In the genomic region with DNA sequence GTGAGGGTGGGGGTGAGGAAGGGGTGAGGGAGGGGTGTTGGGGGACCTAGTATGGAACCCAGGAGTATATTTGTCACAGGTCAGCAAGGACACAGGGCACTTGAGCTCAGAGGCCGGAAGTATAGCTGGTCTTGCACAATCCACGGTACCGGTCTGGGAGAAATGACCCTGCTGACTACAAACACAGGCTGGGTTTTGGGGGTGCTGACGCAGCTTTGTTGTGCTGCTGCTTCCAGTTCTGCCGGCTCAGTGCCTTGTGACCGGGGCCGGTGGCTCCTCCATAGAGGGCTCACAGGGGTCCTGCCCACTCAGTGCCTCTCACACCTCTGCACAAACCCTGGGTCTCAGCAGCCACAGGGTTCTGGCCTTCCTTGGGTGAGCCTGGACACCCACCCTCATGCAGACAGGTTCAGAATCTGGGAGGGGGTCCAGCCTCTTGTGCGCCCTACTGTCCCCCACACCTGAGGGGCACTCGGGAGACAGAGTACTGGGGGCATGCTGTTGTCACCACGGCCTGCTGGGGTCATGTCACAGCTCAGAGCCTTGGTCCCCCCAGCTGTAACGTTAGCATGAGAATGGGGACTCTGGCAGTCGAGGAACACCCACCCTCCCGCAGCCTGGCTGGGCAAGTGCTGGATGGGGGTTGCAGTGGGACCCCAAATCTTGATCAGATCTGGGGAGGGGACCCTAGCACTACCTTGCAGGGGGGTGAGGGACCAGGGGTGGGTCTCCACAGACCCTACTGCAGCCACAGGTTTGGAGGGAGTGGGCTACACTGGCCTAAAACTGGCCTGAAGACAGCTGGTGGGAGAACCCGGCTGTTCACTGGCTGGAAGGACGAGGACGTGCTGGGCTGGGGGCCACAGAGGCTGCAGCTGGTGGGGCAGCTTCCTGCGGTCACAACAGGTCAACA, we compare ENCODE assay signal across 10 cellular contexts. TPM values are rescaled to one million over a fixed set of nuclear protein-coding genes. Genes with fewer than 3 reads are reported as not detected.
DNase-seq lines count a peak whose midpoint lies in the region; ATAC-seq and TF ChIP-seq lines count a peak whose summit lies in the region.
"Had no signal": no experiment of that assay in that cellular context is flagged by ENCODE, and none has a peak within 500 bp of the region (broad histone marks: within the 10 kb centered on the region; RNA-seq: fewer than 3 reads in every experiment).

No MANE protein-coding gene starts in this region.

- peak; percentile 21 for DNase-seq in activated T-cell treated with anti-CD3 and anti-CD28 coated beads, Interleukin-2, amount 50 U/mL, for 1 hour
- DNase-seq in activated T-cell treated with anti-CD3 and anti-CD28 coated beads, Interleukin-2, amount 50 U/mL, for 48 hours = no peak
- peak; percentile 82 for DNase-seq in coronary artery (ENCODE audit: low spot score)
- DNase-seq in medulla oblongata (ENCODE audit: extremely low spot score) = peak; percentile 85
- DNase-seq in vagina (ENCODE audit: extremely low spot score in 2 of 2) = no peak
- DNase-seq: activated CD8-positive, alpha-beta memory T cell treated with anti-CD3 and anti-CD28 coated beads, Interleukin-2, amount 50 U/mL, for 48 hours; NCI-H2107 had no signal

- peaks cover 0 to 16% of the 10 kb centered on the region in 2 donors for H3K36me3 ChIP-seq in vagina

- ATAC-seq in HG03432 (IDR thresholded peaks at IDR 0.05; ENCODE audit: unreplicated experiment) (no peak), GM21825 (IDR thresholded peaks at IDR 0.05; ENCODE audit: unreplicated experiment) (no peak), GM18870 (IDR thresholded peaks at IDR 0.05; ENCODE audit: unreplicated experiment) (no peak)

- H3K27me3 ChIP-seq in vagina = no peaks in the 10 kb centered on the region

- TF ChIP-seq CTCF in coronary artery (IDR thresholded peaks at IDR 0.05) (no peak), vagina (IDR thresholded peaks at IDR 0.05) (no peak)

- no peaks in the 10 kb centered on the region for H3K9me3 ChIP-seq in vagina

- H3K4me3 ChIP-seq in coronary artery (no peak overlapping the region), vagina (no peak overlapping the region)

- intact Hi-C loops in vagina (cut with DNase I) = no loop called here

- peak overlapping the region; percentile 9 to 82 for H3K27ac ChIP-seq in coronary artery
- H3K27ac ChIP-seq in vagina = peak overlapping the region; percentile 33

- TF ChIP-seq POLR2A in vagina (IDR thresholded peaks at IDR 0.05) = no peak

- H3K4me1 ChIP-seq in vagina = peaks cover 26% of the 10 kb centered on the region

RNA-seq across cellular contexts. Expression of a gene that starts 17.7 kb away (rescaled TPM):
- 78.6 TPM for total RNA-seq in vagina

RNA-seq across cellular contexts. Expression of a gene that starts 20.3 kb away (rescaled TPM):
- 63.3 TPM for total RNA-seq in vagina

RNA-seq across cellular contexts. Expression of a gene that starts 57.8 kb away (rescaled TPM):
- 25.0 TPM for total RNA-seq in vagina

Comparison
In these comparisons a context has a peak if more than half of its experiments do, and no peak if none do; other contexts are left out.
1. DNase-seq: peak in activated T-cell treated with anti-CD3 and anti-CD28 coated beads, Interleukin-2, amount 50 U/mL, for 1 hour (single experiment), coronary artery (single experiment) and medulla oblongata (single experiment); none in activated T-cell treated with anti-CD3 and anti-CD28 coated beads, Interleukin-2, amount 50 U/mL, for 48 hours (0 of 2) and vagina (0 of 2).